ENCODE assay signal across 16 cellular contexts in genomic region chrX:15820106-15821073, GRCh38. TPM values are rescaled to one million over a fixed set of nuclear protein-coding genes. Genes with fewer than 3 reads are reported as not detected.
DNase-seq lines count a peak whose midpoint lies in the region; ATAC-seq and TF ChIP-seq lines count a peak whose summit lies in the region.
"Had no signal": no experiment of that assay in that cellular context is flagged by ENCODE, and none has a peak within 500 bp of the region (broad histone marks: within the 10 kb centered on the region; RNA-seq: fewer than 3 reads in every experiment).

No MANE protein-coding gene starts in this region.

- H3K4me1 Mint-ChIP-seq in stimulated activated naive CD8-positive, alpha-beta T cell treated with anti-CD3 and anti-CD28 coated beads, Interleukin-15, amount 100 ng/mL, for 72 hours: peaks cover 43% of the 10 kb centered on the region

- H3K79me2 ChIP-seq in fibroblast of lung (ENCODE audit: control insufficient read depth, insufficient read depth, low read length): no peaks in the 10 kb centered on the region

- no peaks in the 10 kb centered on the region for H3K4me1 ChIP-seq in fibroblast of lung (ENCODE audit: control insufficient read depth, extremely low read depth, insufficient read depth, low read length)
- H3K4me1 ChIP-seq: gastroesophageal sphincter had no signal

- no peak overlapping the region for H3K4me3 ChIP-seq in fibroblast of lung (replicated peaks in 1 of 4; ENCODE audit: control extremely low read depth in 1 of 4, insufficient read depth in 1 of 4, low read depth in 3 of 4, low read length in 4 of 4)
- H3K4me3 ChIP-seq: gastroesophageal sphincter, lung, thoracic aorta had no signal

- H4K20me1 ChIP-seq in fibroblast of lung (ENCODE audit: control insufficient read depth, extremely low read depth, insufficient read depth, low read length): no peaks in the 10 kb centered on the region

- no peaks in the 10 kb centered on the region for H3K9me3 ChIP-seq in fibroblast of lung (ENCODE audit: control insufficient read depth, insufficient read depth, low read depth, low read length)
- H3K9me3 ChIP-seq: gastroesophageal sphincter, thoracic aorta had no signal

- H3K27me3 ChIP-seq in fibroblast of lung (ENCODE audit: control insufficient read depth, insufficient read depth, low read length): no peaks in the 10 kb centered on the region
- H3K27me3 ChIP-seq: gastroesophageal sphincter had no signal

- H3K9ac ChIP-seq in fibroblast of lung (ENCODE audit: insufficient read depth, low read length): no peak overlapping the region

- no peaks in the 10 kb centered on the region for H3K9me3 Mint-ChIP-seq in stimulated activated naive CD8-positive, alpha-beta T cell treated with anti-CD3 and anti-CD28 coated beads, Interleukin-15, amount 100 ng/mL, for 72 hours
- H3K9me3 Mint-ChIP-seq: neural crest cell had no signal

- H3K27ac ChIP-seq in fibroblast of lung (ENCODE audit: insufficient read depth, low read length): peak overlapping the region; percentile 37
- H3K27ac ChIP-seq: gastroesophageal sphincter, thoracic aorta had no signal

- intact Hi-C loops in sciatic nerve (cut with DNase I): no loop called here

- H3K4me3 Mint-ChIP-seq in stimulated activated naive CD8-positive, alpha-beta T cell treated with anti-CD3 and anti-CD28 coated beads, Interleukin-15, amount 100 ng/mL, for 72 hours: peak overlapping the region in 1 of 2 donors; percentile 6
- H3K4me3 Mint-ChIP-seq: activated CD8-positive, alpha-beta memory T cell treated with anti-CD3 and anti-CD28 coated beads, Interleukin-2, amount 10 ng/mL, durations not matched to agents 7 days and 5 days; neural crest cell had no signal

- no peak for TF ChIP-seq CTCF in fibroblast of lung (conservative IDR thresholded peaks at IDR 0.05 in 1 of 2, IDR thresholded peaks at IDR 0.05 in 1 of 2; ENCODE audit: low read depth in 1 of 2, low read length in 2 of 2)

- H3K27me3 Mint-ChIP-seq in stimulated activated naive CD8-positive, alpha-beta T cell treated with anti-CD3 and anti-CD28 coated beads, Interleukin-15, amount 100 ng/mL, for 72 hours: no peaks in the 10 kb centered on the region
- H3K27me3 Mint-ChIP-seq: activated CD8-positive, alpha-beta memory T cell treated with anti-CD3 and anti-CD28 coated beads, Interleukin-2, amount 10 ng/mL, durations not matched to agents 7 days and 5 days had no signal

- peak; percentile 34 for DNase-seq in stimulated activated CD4-positive, alpha-beta T cell treated with anti-CD3 and anti-CD28 coated beads, Interleukin-15, amount 100 ng/mL, for 24 hours
- DNase-seq in stimulated activated CD4-positive, alpha-beta T cell treated with anti-CD3 and anti-CD28 coated beads, Interleukin-12 subunit alpha, Interleukin-12 subunit beta, amount 100 ng/mL, for 4 hours: no peak
- DNase-seq in SW480 (ENCODE audit: low spot score) (peak; percentile 2), fibroblast of lung (ENCODE audit: low read depth in 2 of 2) (peak; percentile 54 to 56), sciatic nerve (ENCODE audit: low spot score) (no peak)
- DNase-seq in stimulated activated naive CD8-positive, alpha-beta T cell treated with anti-CD3 and anti-CD28 coated beads, Interleukin-15, amount 100 ng/mL, for 72 hours: peak in 1 of 2 donors; percentile 14
- no peak for DNase-seq in activated effector memory CD4-positive, alpha-beta T cell treated with Interleukin-2 at 50 U/mL for 16 hours
- DNase-seq: activated CD8-positive, alpha-beta memory T cell treated with anti-CD3 and anti-CD28 coated beads, Interleukin-2, amount 10 ng/mL, durations not matched to agents 7 days and 5 days; KG1; NCI-H1436 treated with DMSO at 0.1 percent for 48 hours; NCI-H446 treated with DMSO at 0.1 percent for 48 hours had no signal

- H3K27ac Mint-ChIP-seq in stimulated activated naive CD8-positive, alpha-beta T cell treated with anti-CD3 and anti-CD28 coated beads, Interleukin-15, amount 100 ng/mL, for 72 hours: peak overlapping the region in 1 of 2 donors; percentile 40
- H3K27ac Mint-ChIP-seq: activated CD8-positive, alpha-beta memory T cell treated with anti-CD3 and anti-CD28 coated beads, Interleukin-2, amount 10 ng/mL, durations not matched to agents 7 days and 5 days had no signal

- no peak overlapping the region for H2AFZ ChIP-seq in fibroblast of lung (ENCODE audit: low read length)

- H3K36me3 ChIP-seq in fibroblast of lung (ENCODE audit: control insufficient read depth, insufficient read depth, low read length): no peaks in the 10 kb centered on the region

- ATAC-seq in stimulated activated naive CD8-positive, alpha-beta T cell treated with anti-CD3 and anti-CD28 coated beads, Interleukin-15, amount 100 ng/mL, for 72 hours: peak; percentile 75
- ATAC-seq in GM18909 (IDR thresholded peaks at IDR 0.05; ENCODE audit: poor library complexity, unreplicated experiment) (no peak), sciatic nerve (no peak)
- ATAC-seq: activated CD8-positive, alpha-beta memory T cell treated with anti-CD3 and anti-CD28 coated beads, Interleukin-2, amount 10 ng/mL, durations not matched to agents 7 days and 5 days; gastroesophageal sphincter had no signal

- no peak overlapping the region for H3K4me2 ChIP-seq in fibroblast of lung (ENCODE audit: extremely low read depth, insufficient read depth, low read length)

RNA-seq across cellular contexts. Expression of gene ZRSR2, which starts 30.1 kb away (rescaled TPM):
- 3.1 and 6.6 TPM in 2 replicates for total RNA-seq in fibroblast of lung
- 8.1 and 10.8 TPM in 2 replicates for polyA plus RNA-seq in fibroblast of lung
- 9.7 and 13.5 TPM in 2 replicates for polyA plus RNA-seq in fibroblast of lung (2012)
- polyA minus RNA-seq in fibroblast of lung (ENCODE audit: low replicate concordance): not detected in 2 replicates
- total RNA-seq in sciatic nerve: 17.7 TPM

RNA-seq across cellular contexts. Expression of gene AP1S2, which starts 34.2 kb away (rescaled TPM):
- total RNA-seq in fibroblast of lung (32.6 and 71.8 TPM in 2 replicates), sciatic nerve (71.9 TPM)
- 63.0 and 85.4 TPM in 2 replicates for polyA plus RNA-seq in fibroblast of lung
- 42.7 and 50.5 TPM in 2 replicates for polyA plus RNA-seq in fibroblast of lung (2012)
- polyA minus RNA-seq in fibroblast of lung (ENCODE audit: low replicate concordance): 4.9 and 7.6 TPM in 2 replicates

Comparison
In these comparisons a context has a peak if more than half of its experiments do, and no peak if none do; other contexts are left out.
1. DNase-seq: peak in stimulated activated CD4-positive, alpha-beta T cell treated with anti-CD3 and anti-CD28 coated beads, Interleukin-15, amount 100 ng/mL, for 24 hours (single experiment), SW480 (single experiment) and fibroblast of lung (2 of 2); none in stimulated activated CD4-positive, alpha-beta T cell treated with anti-CD3 and anti-CD28 coated beads, Interleukin-12 subunit alpha, Interleukin-12 subunit beta, amount 100 ng/mL, for 4 hours (single experiment), activated effector memory CD4-positive, alpha-beta T cell treated with Interleukin-2 at 50 U/mL for 16 hours (single experiment) and sciatic nerve (single experiment).